Comparison of ENCODE assay signal across 8 cellular contexts in the genomic region with DNA sequence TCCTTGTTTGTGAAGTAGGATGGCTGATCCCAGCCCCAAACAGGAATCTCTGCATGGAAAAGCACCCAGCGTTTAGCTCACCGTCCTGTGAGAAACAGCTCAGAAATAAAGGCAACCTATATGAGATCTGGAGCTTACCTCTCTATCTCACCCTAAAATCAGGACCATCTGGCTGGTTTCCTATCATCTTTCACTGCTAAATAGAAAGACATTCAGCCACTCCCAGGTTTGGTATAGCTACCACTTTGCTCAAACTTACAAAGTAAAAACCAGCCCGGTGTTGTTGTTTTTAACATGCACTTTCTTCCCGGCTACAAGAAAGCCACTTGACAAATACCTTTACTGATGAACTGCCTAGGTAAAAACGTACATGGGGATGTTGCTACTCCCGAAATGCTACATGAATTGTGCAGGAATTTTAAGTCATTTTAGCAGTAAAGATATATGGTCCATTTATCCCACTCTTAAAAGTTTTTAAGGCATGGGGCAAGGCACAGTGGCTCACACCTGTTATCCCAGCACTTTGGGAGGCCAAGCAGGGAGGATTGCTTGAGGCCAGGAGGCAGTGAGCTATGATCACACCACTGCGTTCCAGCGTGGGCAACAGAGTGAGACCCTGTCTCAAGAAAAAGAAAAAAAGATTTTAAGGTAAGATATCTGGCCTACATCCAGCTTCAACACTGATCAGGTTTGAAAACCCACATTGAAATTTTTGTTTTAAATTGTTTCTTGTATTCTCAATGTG. TPM values are rescaled to one million over a fixed set of nuclear protein-coding genes. Genes with fewer than 3 reads are reported as not detected.
A peak's percentile ranks its signal among the peaks of the same experiment; 100 is the strongest.
DNase-seq lines count a peak whose midpoint lies in the region; ATAC-seq and TF ChIP-seq lines count a peak whose summit lies in the region.

No MANE protein-coding gene starts in this region.

- no peak for TF ChIP-seq CTCF in WERI-Rb-1 (IDR thresholded peaks at IDR 0.05; ENCODE audit: low read depth, low read length)
- TF ChIP-seq CTCF in smooth muscle cell (IDR thresholded peaks at IDR 0.05; ENCODE audit: borderline replicate concordance, insufficient read depth, poor library complexity, severe bottlenecking) = no peak

- 44% methylated on average over 8 of the region's 8 CpGs for WGBS in right cardiac atrium
- 48% methylated on average over 8 of the region's 8 CpGs for WGBS in smooth muscle cell (ENCODE audit: low lambda C conversion rate)

- peaks cover 14% of the 10 kb centered on the region for H3F3A ChIP-seq in smooth muscle cell (ENCODE audit: low read depth)

- peak overlapping the region; percentile 67 for H3K4me3 ChIP-seq in HAP-1
- H3K4me3 ChIP-seq in WERI-Rb-1 (ENCODE audit: low read depth, low read length) = peak overlapping the region; percentile 79
- H3K4me3 ChIP-seq in right cardiac atrium (ENCODE audit: low read length) = peak overlapping the region; percentile 100
- peak overlapping the region; percentile 99 for H3K4me3 ChIP-seq in smooth muscle cell

- H3K9ac ChIP-seq in smooth muscle cell (ENCODE audit: low read depth) = peak overlapping the region; percentile 100

- H3K79me2 ChIP-seq in smooth muscle cell (ENCODE audit: low read depth) = peaks cover 39% of the 10 kb centered on the region

- in situ Hi-C loops in HAP-1 (cut with MboI; ENCODE audit: low sequenced_read_pairs) = no loop called here

- peak overlapping the region; percentile 99 for H2AFZ ChIP-seq in smooth muscle cell (ENCODE audit: low read depth)

- H3K27ac ChIP-seq in WERI-Rb-1 (no peak overlapping the region), right cardiac atrium (ENCODE audit: low read length) (peak overlapping the region; percentile 39), smooth muscle cell (ENCODE audit: low read depth) (peak overlapping the region; percentile 100)

- DNase-seq in HAP-1 (ENCODE audit: low spot score in 2 of 2) (no peak), WERI-Rb-1 (no peak), right cardiac atrium (no peak), smooth muscle cell (lab: John Stamatoyannopoulos, UW; ENCODE audit: unreplicated experiment) (no peak), NCI-H2196 (lab: John Stamatoyannopoulos, UW; ENCODE audit: unreplicated experiment) (no peak), nucleus accumbens (lab: John Stamatoyannopoulos, UW) (no peak)
- no peak for DNase-seq in activated CD8-positive, alpha-beta memory T cell treated with anti-CD3 and anti-CD28 coated beads, Interleukin-2, amount 50 U/mL, for 4 hours

- no peaks in the 10 kb centered on the region for H3K27me3 ChIP-seq in HAP-1 (ENCODE audit: low read depth)
- H3K27me3 ChIP-seq in WERI-Rb-1 (ENCODE audit: insufficient read depth, low read depth, severe bottlenecking) = no peaks in the 10 kb centered on the region
- H3K27me3 ChIP-seq in right cardiac atrium (ENCODE audit: control insufficient read depth, insufficient read depth) = no peaks in the 10 kb centered on the region
- H3K27me3 ChIP-seq in smooth muscle cell (ENCODE audit: low read depth) = no peaks in the 10 kb centered on the region

- H3K4me2 ChIP-seq in smooth muscle cell = peak overlapping the region; percentile 99

- intact Hi-C loops in right cardiac atrium (cut with DNase I) = loop anchor here in 1 of 4 donors (10.0 kb wide), 1 partner anchor 48 kb away; a partner anchor contains a TSS

- H3K9me3 ChIP-seq in HAP-1 (no peaks in the 10 kb centered on the region; the same call in 1 of the 2 replicates), WERI-Rb-1 (ENCODE audit: severe bottlenecking) (no peaks in the 10 kb centered on the region), right cardiac atrium (ENCODE audit: control insufficient read depth, low read length) (no peaks in the 10 kb centered on the region), smooth muscle cell (replicated peaks; ENCODE audit: low read depth) (no peaks in the 10 kb centered on the region)

- H3K36me3 ChIP-seq in HAP-1 (replicated peaks) = peaks cover 19% of the 10 kb centered on the region
- peaks cover 15% of the 10 kb centered on the region for H3K36me3 ChIP-seq in WERI-Rb-1
- H3K36me3 ChIP-seq in smooth muscle cell (ENCODE audit: low read depth) = peaks cover 10% of the 10 kb centered on the region

- H3K4me1 ChIP-seq in HAP-1 = peaks cover 16% of the 10 kb centered on the region
- peaks cover 2% of the 10 kb centered on the region for H3K4me1 ChIP-seq in right cardiac atrium (ENCODE audit: control insufficient read depth, insufficient read depth, low read length)
- peaks cover 18% of the 10 kb centered on the region for H3K4me1 ChIP-seq in smooth muscle cell (ENCODE audit: low read depth)

- H4K20me1 ChIP-seq in smooth muscle cell (ENCODE audit: low read depth) = peaks cover 27% of the 10 kb centered on the region

- ATAC-seq in right cardiac atrium (no peak), HG02763 (IDR thresholded peaks at IDR 0.05; ENCODE audit: unreplicated experiment) (no peak)

RNA-seq across cellular contexts. Expression of a gene that starts 1.0 kb away (rescaled TPM):
- total RNA-seq in right cardiac atrium = 10 to 100 TPM; 13.8 to 37.1 (median 20.9) TPM
- polyA plus RNA-seq in right cardiac atrium = 7.3 TPM
- total RNA-seq in smooth muscle cell = 228 and 237 TPM in 2 replicates
- 133 and 163 TPM in 2 replicates for polyA plus RNA-seq in smooth muscle cell

RNA-seq across cellular contexts. Expression of a gene that starts 51.7 kb away (rescaled TPM):
- total RNA-seq in right cardiac atrium = 100 to 1,000 TPM; 111 to 134 (median 118) TPM
- polyA plus RNA-seq in right cardiac atrium = 29.6 TPM
- total RNA-seq in smooth muscle cell = 4.2 and 4.5 TPM in 2 replicates
- polyA plus RNA-seq in smooth muscle cell = 0.08 and 0.59 TPM in 2 replicates

Comparison
In these comparisons a context has a peak if more than half of its experiments do, and no peak if none do; other contexts are left out.
1. RNA of a gene that starts 51.7 kb away (total RNA-seq): 111 to 134 TPM in right cardiac atrium; 4.2 to 4.5 TPM in smooth muscle cell; every median in the first group is over 10 times any median in the second.
2. Peak in every context shown above with its lines, with median percentiles within 50 percentile points of each other: H3K4me3 ChIP-seq.